Comparison of ENCODE assay signal across 8 cellular contexts in the genomic region with DNA sequence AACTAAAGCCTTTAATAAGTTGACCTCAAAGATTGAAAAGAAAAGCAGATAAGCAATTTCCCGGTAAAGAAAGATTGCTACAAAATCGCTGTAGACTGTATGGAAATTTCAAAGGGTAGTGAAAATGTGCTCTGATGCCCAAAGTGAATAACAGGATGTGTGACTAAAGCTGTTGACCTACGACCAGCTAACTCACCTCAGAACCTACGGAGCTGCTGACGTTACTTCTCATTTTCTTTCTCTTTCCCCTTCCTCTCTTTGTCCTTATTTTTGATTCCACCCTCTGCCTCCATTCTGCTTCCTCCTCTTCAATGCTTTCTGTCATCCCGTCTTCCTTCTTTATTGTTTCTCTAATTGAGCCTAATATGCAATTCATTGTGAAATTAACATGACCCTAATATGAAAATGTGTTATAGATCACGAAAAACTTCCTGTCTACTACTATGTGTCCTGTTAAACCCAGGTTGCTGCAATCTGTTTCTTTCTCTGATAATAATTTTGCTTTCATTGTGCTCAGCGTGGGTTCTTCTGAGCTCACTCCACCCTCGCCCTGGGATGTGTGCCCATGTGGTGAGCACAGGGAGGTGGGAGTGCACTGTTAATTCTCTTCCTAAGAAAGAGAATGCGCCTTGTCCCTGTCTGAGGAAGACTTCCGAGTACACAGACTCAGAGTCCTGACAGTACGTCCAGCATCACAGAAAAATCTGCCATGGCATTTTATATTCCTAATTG.
DNase-seq lines count a peak whose midpoint lies in the region; ATAC-seq and TF ChIP-seq lines count a peak whose summit lies in the region.

No MANE protein-coding gene starts in this region.

- no peaks in the 10 kb centered on the region for H3K27me3 ChIP-seq in WERI-Rb-1 (ENCODE audit: insufficient read depth, low read depth, severe bottlenecking)

- peak overlapping the region; percentile 74 for H3K27ac Mint-ChIP-seq in activated CD8-positive, alpha-beta T cell treated with anti-CD3 and anti-CD28 coated beads for 36 hours

- H3K4me3 ChIP-seq in WERI-Rb-1 (ENCODE audit: low read depth, low read length): no peak overlapping the region

- TF ChIP-seq CTCF in activated CD8-positive, alpha-beta T cell treated with anti-CD3 and anti-CD28 coated beads for 36 hours (IDR thresholded peaks at IDR 0.05): no peak
- TF ChIP-seq CTCF in omental fat pad (IDR thresholded peaks at IDR 0.05) (no peak), WERI-Rb-1 (IDR thresholded peaks at IDR 0.05; ENCODE audit: low read depth, low read length) (no peak)

- no peaks in the 10 kb centered on the region for H3K9me3 ChIP-seq in WERI-Rb-1 (ENCODE audit: severe bottlenecking)

- H3K9me3 Mint-ChIP-seq in activated CD8-positive, alpha-beta T cell treated with anti-CD3 and anti-CD28 coated beads for 36 hours: no peaks in the 10 kb centered on the region

- intact Hi-C loops in activated CD8-positive, alpha-beta T cell treated with anti-CD3 and anti-CD28 coated beads for 36 hours (cut with micrococcal nuclease): loop anchor here (10.0 kb wide), 1 partner anchor 296 kb away; no protein-coding TSS in a partner anchor

- CTCF ChIA-PET in activated CD8-positive, alpha-beta T cell treated with anti-CD3 and anti-CD28 coated beads for 36 hours (lab: Charles Lee): interaction anchor here (1.0 to 4.9 kb wide), 2 partner anchors 10 kb away, joined by 4 to 24 read pairs; no protein-coding TSS in a partner anchor

- no peak overlapping the region for H3K27ac ChIP-seq in WERI-Rb-1

- H3K4me1 Mint-ChIP-seq in activated CD8-positive, alpha-beta T cell treated with anti-CD3 and anti-CD28 coated beads for 36 hours (ENCODE audit: low read depth): peaks cover 12% of the 10 kb centered on the region

- peaks cover 27% of the 10 kb centered on the region for H3K27me3 Mint-ChIP-seq in activated CD8-positive, alpha-beta T cell treated with anti-CD3 and anti-CD28 coated beads for 36 hours

- H3K4me3 Mint-ChIP-seq in activated CD8-positive, alpha-beta T cell treated with anti-CD3 and anti-CD28 coated beads for 36 hours: peak overlapping the region; percentile 42

- no peaks in the 10 kb centered on the region for H3K36me3 Mint-ChIP-seq in activated CD8-positive, alpha-beta T cell treated with anti-CD3 and anti-CD28 coated beads for 36 hours (ENCODE audit: low read depth)

- DNase-seq in activated CD8-positive, alpha-beta T cell treated with anti-CD3 and anti-CD28 coated beads for 36 hours: peak; percentile 11
- DNase-seq in omental fat pad (ENCODE audit: low spot score) (no peak), cerebellum (ENCODE audit: low spot score) (no peak), OCI-M2 (lab: John Stamatoyannopoulos, UW; ENCODE audit: unreplicated experiment) (no peak), WERI-Rb-1 (no peak)

- ATAC-seq in GM18858 (IDR thresholded peaks at IDR 0.05; ENCODE audit: unreplicated experiment): peak; percentile 70
- ATAC-seq in HG02885 (IDR thresholded peaks at IDR 0.05; ENCODE audit: poor library complexity, unreplicated experiment): peak; percentile 78
- peak; percentile 80 for ATAC-seq in activated CD8-positive, alpha-beta T cell treated with anti-CD3 and anti-CD28 coated beads for 36 hours
- ATAC-seq in omental fat pad (ENCODE audit: low FRiP score): peak; percentile 45
- no peak for ATAC-seq in GM21528 (IDR thresholded peaks at IDR 0.05; ENCODE audit: low FRiP score, unreplicated experiment)

- POLR2A ChIA-PET in activated CD8-positive, alpha-beta T cell treated with anti-CD3 and anti-CD28 coated beads for 36 hours (lab: Charles Lee): no interaction called here

- no peaks in the 10 kb centered on the region for H3K36me3 ChIP-seq in WERI-Rb-1
